Comparison of ENCODE assay signal across 15 cellular contexts in genomic region chr20:19403549-19403948, GRCh38.
DNase-seq lines count a peak whose midpoint lies in the region; ATAC-seq, FAIRE-seq and TF ChIP-seq lines count a peak whose summit lies in the region.
"Had no signal": no experiment of that assay in that cellular context is flagged by ENCODE, and none has a peak within 500 bp of the region (broad histone marks: within the 10 kb centered on the region; RNA-seq: fewer than 3 reads in every experiment).

No MANE protein-coding gene starts in this region.

- no peaks in the 10 kb centered on the region for H3K27me3 ChIP-seq in esophagus muscularis mucosa
- H3K27me3 ChIP-seq in mesendoderm (ENCODE audit: insufficient read depth, low read length, poor library complexity), result no peaks in the 10 kb centered on the region
- no peaks in the 10 kb centered on the region for H3K27me3 ChIP-seq in HepG2 (ENCODE audit: control insufficient read depth in 1 of 2, insufficient read depth in 2 of 2, low read length in 2 of 2)
- no peaks in the 10 kb centered on the region for H3K27me3 ChIP-seq in osteoblast (ENCODE audit: insufficient read depth, low read length)
- H3K27me3 ChIP-seq: BLaER1 had no signal

- TF ChIP-seq RAD21 in HepG2 (CRISPR knock-in tag; IDR thresholded peaks at IDR 0.05), result no peak

- H3K4me2 ChIP-seq in mesendoderm (ENCODE audit: low read length) (no peak overlapping the region), HepG2 (ENCODE audit: low read depth, low read length) (no peak overlapping the region), osteoblast (ENCODE audit: insufficient read depth, low read length) (no peak overlapping the region)
- H3K4me2 ChIP-seq: BLaER1 had no signal

- no peak overlapping the region for H3K56ac ChIP-seq in mesendoderm (ENCODE audit: low read length)

- no peaks in the 10 kb centered on the region for H4K20me1 ChIP-seq in HepG2 (ENCODE audit: insufficient read depth, low read length)
- no peaks in the 10 kb centered on the region for H4K20me1 ChIP-seq in osteoblast (ENCODE audit: insufficient read depth, low read length)
- H4K20me1 ChIP-seq: BLaER1 had no signal

- no peak overlapping the region for H3K27ac ChIP-seq in esophagus muscularis mucosa (replicated peaks in 1 of 4)
- peak overlapping the region; percentile 63 for H3K27ac ChIP-seq in mesendoderm (ENCODE audit: low read depth, low read length)
- no peak overlapping the region for H3K27ac ChIP-seq in HepG2 (ENCODE audit: extremely low read length, insufficient read depth, low read length)
- H3K27ac ChIP-seq in osteoblast (ENCODE audit: low read depth, low read length), result no peak overlapping the region
- H3K27ac ChIP-seq: 22Rv1, BLaER1 had no signal

- H3K4me3 Mint-ChIP-seq in activated CD4-positive, alpha-beta T cell treated with anti-CD3 and anti-CD28 coated beads, Interleukin-2, amount 10 ng/mL, durations not matched to agents 24 days and 14 days, result no peak overlapping the region
- H3K4me3 Mint-ChIP-seq: CD14-positive monocyte; CD4-positive, alpha-beta memory T cell had no signal

- H3K18ac ChIP-seq in mesendoderm (ENCODE audit: low read length), result no peak overlapping the region

- intact Hi-C loops in activated CD4-positive, alpha-beta T cell treated with anti-CD3 and anti-CD28 coated beads, Interleukin-2, amount 10 ng/mL, durations not matched to agents 24 days and 14 days (cut with micrococcal nuclease), result no loop called here
- intact Hi-C loops in esophagus muscularis mucosa (cut with DNase I), result no loop called here
- intact Hi-C loops in HepG2 (cut with micrococcal nuclease; ENCODE audit: unreplicated experiment), result no loop called here

- H3K79me1 ChIP-seq in mesendoderm (ENCODE audit: low read length), result no peaks in the 10 kb centered on the region

- H3K23ac ChIP-seq in mesendoderm (ENCODE audit: low read length), result no peak overlapping the region

- H2BK5ac ChIP-seq in mesendoderm (ENCODE audit: low read length), result no peak overlapping the region

- H3K79me2 ChIP-seq in mesendoderm (ENCODE audit: control insufficient read depth, insufficient read depth, low read length), result no peaks in the 10 kb centered on the region
- H3K79me2 ChIP-seq in HepG2 (ENCODE audit: insufficient read depth, low read length), result no peaks in the 10 kb centered on the region
- no peaks in the 10 kb centered on the region for H3K79me2 ChIP-seq in osteoblast (ENCODE audit: insufficient read depth, low read length)

- no peak overlapping the region for H2AFZ ChIP-seq in HepG2 (ENCODE audit: low read length)
- no peak overlapping the region for H2AFZ ChIP-seq in osteoblast (ENCODE audit: low read length)

- TF ChIP-seq EP300 in esophagus muscularis mucosa (IDR thresholded peaks at IDR 0.05) (no peak), HepG2 (IDR thresholded peaks at IDR 0.05; ENCODE audit: low read depth in 2 of 2, low read length in 2 of 2) (no peak), HepG2 (CRISPR knock-in tag; IDR thresholded peaks at IDR 0.05; ENCODE audit: borderline replicate concordance) (no peak)

- no peak overlapping the region for H3K4me3 ChIP-seq in esophagus muscularis mucosa
- H3K4me3 ChIP-seq in mesendoderm (ENCODE audit: low read length), result no peak overlapping the region
- H3K4me3 ChIP-seq in HepG2 (replicated peaks in 1 of 3; ENCODE audit: insufficient read depth in 1 of 3, low read depth in 2 of 3, low read length in 3 of 3), result no peak overlapping the region
- H3K4me3 ChIP-seq in osteoblast (ENCODE audit: insufficient read depth, low read length), result no peak overlapping the region
- H3K4me3 ChIP-seq: BLaER1, GM12878, HAP-1 had no signal

- no peak overlapping the region for H2BK15ac ChIP-seq in mesendoderm (replicated peaks; ENCODE audit: low read depth)

- H3K27ac Mint-ChIP-seq in activated CD4-positive, alpha-beta T cell treated with anti-CD3 and anti-CD28 coated beads, Interleukin-2, amount 10 ng/mL, durations not matched to agents 24 days and 14 days, result no peak overlapping the region
- H3K27ac Mint-ChIP-seq: CD14-positive monocyte; CD4-positive, alpha-beta memory T cell had no signal

- DNase-seq in activated CD4-positive, alpha-beta T cell treated with anti-CD3 and anti-CD28 coated beads, Interleukin-2, amount 10 ng/mL, durations not matched to agents 24 days and 14 days, result peak; percentile 20
- no peak for DNase-seq in activated CD4-positive, alpha-beta T cell treated with anti-CD3 and anti-CD28 coated beads for 48 hours
- DNase-seq in esophagus muscularis mucosa (ENCODE audit: extremely low spot score) (peak; percentile 72), mesendoderm (peak; percentile 65), ecto neural progenitor cell (ENCODE audit: low spot score) (no peak), HepG2 (ENCODE audit: low spot score) (no peak), osteoblast (ENCODE audit: insufficient read length, low spot score, missing footprints) (no peak)
- DNase-seq: Calu3; CD4-positive, alpha-beta memory T cell; DMS79 treated with DMSO at 0.1 percent for 48 hours had no signal

- no TSS peak for BruUV-seq in HepG2 (replicated peaks; lab: Mats Ljungman, UMichigan)

- no peak overlapping the region for H4K5ac ChIP-seq in mesendoderm (ENCODE audit: low read length)

- no peak overlapping the region for H4K8ac ChIP-seq in mesendoderm (ENCODE audit: low read depth, low read length)

- 92% methylated on average over 4 of the region's 4 CpGs for WGBS in esophagus muscularis mucosa
- WGBS in mesendoderm (ENCODE audit: extremely low coverage, insufficient coverage, low lambda C conversion rate), result no CpG with 5 or more reads among the region's 4 CpGs
- 8% methylated on average over 4 of the region's 4 CpGs for WGBS in HepG2 (ENCODE audit: low lambda C conversion rate)

- in situ Hi-C loops in HepG2 (cut with HindIII; ENCODE audit: extremely low pct_ligation_motif_present, low pct_unique_long_range_greater_than_20kb), result no loop called here

- TF ChIP-seq CTCF in esophagus muscularis mucosa (IDR thresholded peaks at IDR 0.05), result no peak
- no peak for TF ChIP-seq CTCF in HepG2 (CRISPR knock-in tag; IDR thresholded peaks at IDR 0.05)
- TF ChIP-seq CTCF in osteoblast (IDR thresholded peaks at IDR 0.05; ENCODE audit: extremely low read depth, low read depth, low read length), result no peak

- FAIRE-seq in HepG2 (lab: Jason Lieb, UNC), result no peak
- FAIRE-seq: GM12878 had no signal

- no peak overlapping the region for H3K4ac ChIP-seq in mesendoderm (ENCODE audit: low read depth, low read length)

- CTCF ChIA-PET in HepG2 (lab: Yijun Ruan, JAX; ENCODE audit: low intra/inter-chr PET ratio, low total read pairs), result no interaction called here

- H3K9me3 ChIP-seq in esophagus muscularis mucosa (peaks cover 0 to 3% (median 2%) of the 10 kb centered on the region in 4 donors), HepG2 (ENCODE audit: low read length) (peaks cover 26% of the 10 kb centered on the region), osteoblast (ENCODE audit: low read depth, low read length) (no peaks in the 10 kb centered on the region)
- H3K9me3 ChIP-seq: HAP-1 had no signal

- ATAC-seq in HepG2, result no peak
- ATAC-seq: GM12878 had no signal

- no peak overlapping the region for H2BK120ac ChIP-seq in mesendoderm (ENCODE audit: low read depth, low read length)

- no peaks in the 10 kb centered on the region for H3K4me1 Mint-ChIP-seq in activated CD4-positive, alpha-beta T cell treated with anti-CD3 and anti-CD28 coated beads, Interleukin-2, amount 10 ng/mL, durations not matched to agents 24 days and 14 days
- H3K4me1 Mint-ChIP-seq: CD4-positive, alpha-beta memory T cell had no signal

- H3K4me1 ChIP-seq in esophagus muscularis mucosa, result no peaks in the 10 kb centered on the region
- H3K4me1 ChIP-seq in mesendoderm (ENCODE audit: control insufficient read depth, low read depth, low read length), result no peaks in the 10 kb centered on the region
- no peaks in the 10 kb centered on the region for H3K4me1 ChIP-seq in HepG2 (ENCODE audit: insufficient read depth, low read length)
- no peaks in the 10 kb centered on the region for H3K4me1 ChIP-seq in osteoblast (ENCODE audit: insufficient read depth, low read length)
- H3K4me1 ChIP-seq: BLaER1, HAP-1 had no signal

- H2AK5ac ChIP-seq in mesendoderm (ENCODE audit: low read length), result no peak overlapping the region

- H3K27me3 Mint-ChIP-seq in activated CD4-positive, alpha-beta T cell treated with anti-CD3 and anti-CD28 coated beads, Interleukin-2, amount 10 ng/mL, durations not matched to agents 24 days and 14 days, result no peaks in the 10 kb centered on the region
- H3K27me3 Mint-ChIP-seq: CD4-positive, alpha-beta memory T cell had no signal

- TF ChIP-seq POLR2A in esophagus muscularis mucosa (IDR thresholded peaks at IDR 0.05; ENCODE audit: low read depth), result no peak
- no peak for TF ChIP-seq POLR2A in HepG2 (IDR thresholded peaks at IDR 0.05; ENCODE audit: insufficient read depth in 1 of 2, low read depth in 2 of 2, low read length in 2 of 2)

- peaks cover 3% of the 10 kb centered on the region for H3K9me3 Mint-ChIP-seq in activated CD4-positive, alpha-beta T cell treated with anti-CD3 and anti-CD28 coated beads, Interleukin-2, amount 10 ng/mL, durations not matched to agents 24 days and 14 days

- H3K9ac ChIP-seq in mesendoderm (ENCODE audit: low read length), result no peak overlapping the region
- H3K9ac ChIP-seq in HepG2 (ENCODE audit: insufficient read depth, low read depth, low read length), result no peak overlapping the region
- H3K9ac ChIP-seq: BLaER1 had no signal

- H3K36me3 ChIP-seq in esophagus muscularis mucosa (no peaks in the 10 kb centered on the region), mesendoderm (ENCODE audit: control insufficient read depth, insufficient read depth, low read length) (no peaks in the 10 kb centered on the region), HepG2 (replicated peaks in 1 of 2; ENCODE audit: control insufficient read depth in 1 of 2, insufficient read depth in 2 of 2, low read length in 2 of 2) (no peaks in the 10 kb centered on the region), osteoblast (ENCODE audit: insufficient read depth, low read length) (no peaks in the 10 kb centered on the region)
- H3K36me3 ChIP-seq: BLaER1, HAP-1 had no signal

- H3K36me3 Mint-ChIP-seq in activated CD4-positive, alpha-beta T cell treated with anti-CD3 and anti-CD28 coated beads, Interleukin-2, amount 10 ng/mL, durations not matched to agents 24 days and 14 days (ENCODE audit: low read depth), result peaks cover 2% of the 10 kb centered on the region
- H3K36me3 Mint-ChIP-seq: CD14-positive monocyte; CD4-positive, alpha-beta memory T cell had no signal

- POLR2A ChIA-PET in HepG2 (lab: Yijun Ruan, JAX), result no interaction called here

TF ChIP-seq in HepG2, 621 proteins besides CTCF, POLR2A, EP300 and RAD21 (continues in another document):
- TF ChIP-seq TCF12 (IDR thresholded peaks at IDR 0.05) (no peak), TCF12 (CRISPR knock-in tag; IDR thresholded peaks at IDR 0.05) (no peak), XBP1 (CRISPR knock-in tag; IDR thresholded peaks at IDR 0.05) (no peak)

Comparison
In these comparisons a context has a peak if more than half of its experiments do, and no peak if none do; other contexts are left out.
1. DNase-seq: peak in activated CD4-positive, alpha-beta T cell treated with anti-CD3 and anti-CD28 coated beads, Interleukin-2, amount 10 ng/mL, durations not matched to agents 24 days and 14 days (single experiment), esophagus muscularis mucosa (single experiment) and mesendoderm (single experiment); none in activated CD4-positive, alpha-beta T cell treated with anti-CD3 and anti-CD28 coated beads for 48 hours (single experiment), ecto neural progenitor cell (single experiment), HepG2 (single experiment) and osteoblast (single experiment).